In the genomic region with DNA sequence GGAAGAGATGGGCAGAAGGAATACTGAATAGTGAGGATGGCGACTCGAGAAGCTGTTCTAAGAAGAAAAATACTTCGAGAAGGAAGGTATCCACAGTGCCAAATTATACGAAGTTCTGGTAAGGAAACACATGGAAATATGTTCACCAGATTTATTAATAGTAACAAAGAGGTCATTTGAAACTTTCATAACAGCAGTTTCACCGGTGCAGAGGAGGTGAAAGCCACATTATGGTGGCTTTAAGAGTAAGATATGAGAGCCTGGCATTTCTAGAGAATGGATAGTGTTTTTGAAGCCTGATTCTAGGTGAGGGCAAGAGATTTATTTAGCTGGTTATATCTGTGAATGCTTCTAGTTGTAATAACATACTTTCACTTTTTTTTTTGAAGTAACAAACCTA, we compare ENCODE assay signal across 1 cellular context.
TF ChIP-seq lines count a peak whose summit lies in the region.

No MANE protein-coding gene starts in this region.

TF ChIP-seq in H1, 55 proteins besides CTCF, POLR2A, EP300 and RAD21:
- TF ChIP-seq EZH2 (IDR thresholded peaks at IDR 0.05; ENCODE audit: low read depth, low read length, severe bottlenecking): no peak
- TF ChIP-seq POU5F1 (IDR thresholded peaks at IDR 0.05; ENCODE audit: low read depth, low read length): no peak
- no peak for TF ChIP-seq RFX5 (IDR thresholded peaks at IDR 0.05; ENCODE audit: borderline replicate concordance, low read depth, low read length)
- no peak for TF ChIP-seq POLR2AphosphoS5 (IDR thresholded peaks at IDR 0.05; ENCODE audit: low read depth, low read length)
- TF ChIP-seq CHD1 (IDR thresholded peaks at IDR 0.05; ENCODE audit: low read depth, low read length): no peak
- TF ChIP-seq TEAD4 (IDR thresholded peaks at IDR 0.05; ENCODE audit: low read depth, low read length): no peak
- TF ChIP-seq BRCA1 (IDR thresholded peaks at IDR 0.05; ENCODE audit: low read depth, low read length): no peak
- TF ChIP-seq TAF7 (optimal IDR thresholded peaks at IDR 0.05; ENCODE audit: borderline replicate concordance, low read depth, low read length): no peak
- TF ChIP-seq MAFK (IDR thresholded peaks at IDR 0.05; ENCODE audit: low read depth, low read length): no peak
- TF ChIP-seq JUN (IDR thresholded peaks at IDR 0.05; ENCODE audit: low read depth, low read length): no peak
- TF ChIP-seq BACH1 (IDR thresholded peaks at IDR 0.05; ENCODE audit: low read length): no peak
- no peak for TF ChIP-seq HDAC2 (IDR thresholded peaks at IDR 0.05; ENCODE audit: borderline replicate concordance in 1 of 2, low read depth in 2 of 2, low read length in 2 of 2)
- no peak for TF ChIP-seq HDAC6 (IDR thresholded peaks at IDR 0.05; ENCODE audit: low read depth, low read length)
- no peak for TF ChIP-seq USF2 (IDR thresholded peaks at IDR 0.05; ENCODE audit: low read length)
- no peak for TF ChIP-seq CHD2 (IDR thresholded peaks at IDR 0.05; ENCODE audit: low read length)
- TF ChIP-seq SUZ12 (IDR thresholded peaks at IDR 0.05; ENCODE audit: low read length): no peak
- no peak for TF ChIP-seq GABPA (IDR thresholded peaks at IDR 0.05; ENCODE audit: borderline replicate concordance, insufficient read depth, low read length)
- no peak for TF ChIP-seq KDM1A (IDR thresholded peaks at IDR 0.05; ENCODE audit: borderline replicate concordance, low read length)
- TF ChIP-seq RNF2 (IDR thresholded peaks at IDR 0.05; ENCODE audit: borderline replicate concordance, low read depth, low read length, missing control alignments, poor library complexity, severe bottlenecking): no peak
